Comparison of ENCODE assay signal across 20 cellular contexts in the genomic region with DNA sequence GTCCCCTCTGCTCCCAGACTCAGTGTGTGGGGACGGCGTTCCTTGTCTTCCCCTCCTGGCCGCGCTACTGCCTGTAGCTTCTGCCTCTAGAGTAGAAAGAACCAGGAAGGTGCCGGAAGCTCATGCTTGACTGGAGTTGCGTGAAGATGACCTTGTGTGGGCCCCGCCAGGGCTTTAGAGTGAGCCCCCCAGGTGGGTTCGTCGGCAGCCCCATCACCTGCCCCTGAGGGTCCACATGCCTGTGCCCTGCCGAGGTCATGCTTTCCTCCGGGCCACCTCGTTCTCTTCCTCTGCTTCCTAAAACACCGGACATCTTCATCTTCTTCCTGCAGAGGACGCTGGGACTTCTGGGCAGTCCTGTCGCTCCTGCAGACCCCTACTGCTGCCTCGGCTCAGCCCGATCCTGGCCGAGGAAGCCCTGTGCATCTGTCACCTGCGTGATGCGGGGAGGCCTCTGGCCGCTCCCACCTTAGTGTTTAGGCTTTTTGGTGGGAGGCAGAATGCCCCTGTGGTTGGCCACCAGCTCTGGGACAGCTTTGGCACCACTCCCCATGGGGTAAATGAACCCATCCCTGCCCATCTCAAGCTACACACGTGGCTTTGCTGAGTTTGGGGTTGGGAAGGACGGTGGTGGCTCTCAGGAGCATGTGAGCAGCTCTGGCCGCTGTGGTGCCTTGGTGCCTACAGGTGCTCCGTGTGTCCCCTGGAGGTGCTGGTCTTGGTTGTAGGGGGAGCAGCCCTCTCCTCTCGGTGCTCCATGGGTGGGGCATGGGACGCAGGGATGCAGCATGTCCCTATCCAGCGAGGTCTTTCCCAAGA.
"Had no signal": no experiment of that assay in that cellular context is flagged by ENCODE, and none has a peak within 500 bp of the region (broad histone marks: within the 10 kb centered on the region; RNA-seq: fewer than 3 reads in every experiment).

No MANE protein-coding gene starts in this region.

- H3K4me1 ChIP-seq: stomach, transverse colon had no signal

- H3K4me3 ChIP-seq: cardiac muscle cell, esophagus squamous epithelium, skin epidermis, stomach, thoracic aorta, transverse colon had no signal

- H3K36me3 Mint-ChIP-seq: natural killer cell had no signal

- H3K9me3 Mint-ChIP-seq: mesothelial cell of epicardium, natural killer cell, neural crest cell had no signal

- H3K27ac Mint-ChIP-seq: mesothelial cell of epicardium, natural killer cell had no signal

- H3K4me1 Mint-ChIP-seq: mesothelial cell of epicardium, natural killer cell had no signal

- H3K27me3 ChIP-seq: cardiac muscle cell, esophagus squamous epithelium, stomach, transverse colon had no signal

- DNase-seq: cerebellar nuclear complex; dermis blood vessel endothelial cell; esophagus squamous epithelium; foreskin fibroblast; kidney; left cardiac atrium; mammary epithelial cell; natural killer cell; occipital lobe; stimulated activated CD4-positive, alpha-beta T cell treated with anti-CD3 and anti-CD28 coated beads, Interleukin-2, amount 100 ng/mL, for 24 hours; stimulated activated naive CD4-positive, alpha-beta T cell; stomach; substantia nigra; transverse colon had no signal

- H3K27ac ChIP-seq: cardiac muscle cell, esophagus squamous epithelium, skin epidermis, stomach, thoracic aorta, transverse colon had no signal

- H3K4me3 Mint-ChIP-seq: mesothelial cell of epicardium, natural killer cell, neural crest cell had no signal

- ATAC-seq: left cardiac atrium, natural killer cell, sciatic nerve had no signal

- H3K36me3 ChIP-seq: thoracic aorta, transverse colon had no signal
